In genomic region chr3:95459706-95460105, GRCh38 we compare ENCODE assay signal across 28 cellular contexts.
"Had no signal": no experiment of that assay in that cellular context is flagged by ENCODE, and none has a peak within 500 bp of the region (broad histone marks: within the 10 kb centered on the region; RNA-seq: fewer than 3 reads in every experiment).

No MANE protein-coding gene starts in this region.

- H3K4me1 Mint-ChIP-seq: activated naive CD8-positive, alpha-beta T cell treated with anti-CD3 and anti-CD28 coated beads for 36 hours; activated T-helper 17 cell treated with anti-CD3 and anti-CD28 coated beads, Interleukin-2, amount 50 U/mL, for 72 hours; central memory CD8-positive, alpha-beta T cell had no signal

- H3K4me3 Mint-ChIP-seq: activated CD8-positive, alpha-beta T cell treated with anti-CD3 and anti-CD28 coated beads for 36 hours; activated naive CD8-positive, alpha-beta T cell treated with anti-CD3 and anti-CD28 coated beads for 36 hours; activated T-cell treated with anti-CD3 and anti-CD28 coated beads, Interleukin-2, amount 50 U/mL, for 72 hours; activated T-helper 17 cell treated with anti-CD3 and anti-CD28 coated beads, Interleukin-2, amount 50 U/mL, for 72 hours; central memory CD8-positive, alpha-beta T cell had no signal

- H3K4me3 ChIP-seq: K562, Peyer's patch, SK-N-MC had no signal

- H3K27ac ChIP-seq: brain microvascular endothelial cell, Peyer's patch, SK-N-MC, WERI-Rb-1 had no signal

- H3K36me3 ChIP-seq: brain microvascular endothelial cell, Peyer's patch, WERI-Rb-1 had no signal

- H3K36me3 Mint-ChIP-seq: activated naive CD8-positive, alpha-beta T cell treated with anti-CD3 and anti-CD28 coated beads for 36 hours had no signal

- H3K9me3 ChIP-seq: Peyer's patch had no signal

- H3K4me1 ChIP-seq: Peyer's patch had no signal

- ATAC-seq: activated CD8-positive, alpha-beta T cell treated with anti-CD3 and anti-CD28 coated beads for 36 hours; activated T-cell treated with anti-CD3 and anti-CD28 coated beads, Interleukin-2, amount 50 U/mL, for 72 hours; activated T-helper 17 cell treated with anti-CD3 and anti-CD28 coated beads, Interleukin-2, amount 50 U/mL, for 72 hours; K562; PC-3 had no signal

- H3K27me3 Mint-ChIP-seq: activated CD8-positive, alpha-beta T cell treated with anti-CD3 and anti-CD28 coated beads for 36 hours; activated naive CD8-positive, alpha-beta T cell treated with anti-CD3 and anti-CD28 coated beads for 36 hours; activated T-helper 17 cell treated with anti-CD3 and anti-CD28 coated beads, Interleukin-2, amount 50 U/mL, for 72 hours; central memory CD8-positive, alpha-beta T cell had no signal

- H3K27ac Mint-ChIP-seq: activated CD8-positive, alpha-beta T cell treated with anti-CD3 and anti-CD28 coated beads for 36 hours; activated naive CD8-positive, alpha-beta T cell treated with anti-CD3 and anti-CD28 coated beads for 36 hours; activated T-cell treated with anti-CD3 and anti-CD28 coated beads, Interleukin-2, amount 50 U/mL, for 72 hours; activated T-helper 17 cell treated with anti-CD3 and anti-CD28 coated beads, Interleukin-2, amount 50 U/mL, for 72 hours had no signal

- DNase-seq: activated CD4-positive, alpha-beta T cell treated with anti-CD3 and anti-CD28 coated beads for 1 hour; activated CD4-positive, alpha-beta T cell treated with anti-CD3 and anti-CD28 coated beads for 48 hours; activated CD4-positive, CD25-positive, alpha-beta regulatory T cell; activated CD8-positive, alpha-beta T cell treated with anti-CD3 and anti-CD28 coated beads for 36 hours; activated effector memory CD4-positive, alpha-beta T cell treated with anti-CD3 and anti-CD28 coated beads, Interleukin-2, amount 50 U/mL, for 16 hours; activated naive CD4-positive, alpha-beta T cell; activated naive CD4-positive, alpha-beta T cell treated with anti-CD3 and anti-CD28 coated beads, Interleukin-2, amount 50 U/mL, for 16 hours; activated naive CD8-positive, alpha-beta T cell treated with anti-CD3 and anti-CD28 coated beads for 36 hours; activated T-cell treated with anti-CD3 and anti-CD28 coated beads, Interleukin-2, amount 50 U/mL, for 1 hour; activated T-cell treated with anti-CD3 and anti-CD28 coated beads, Interleukin-2, amount 50 U/mL, for 72 hours; amniotic stem cell; aorta; brain microvascular endothelial cell; NCI-H1092 treated with DMSO at 0.1 percent for 48 hours; NCI-H1417; NCI-H187 treated with DMSO at 0.1 percent for 48 hours; NCI-H2081; NCI-H226; NCI-H524; PC-3; Peyer's patch; RPMI8226; T1000; WERI-Rb-1 had no signal

- H3K27me3 ChIP-seq: brain microvascular endothelial cell, Peyer's patch had no signal

- H3K9me3 Mint-ChIP-seq: activated naive CD8-positive, alpha-beta T cell treated with anti-CD3 and anti-CD28 coated beads for 36 hours had no signal
